ENCODE assay signal across 9 cellular contexts in genomic region chr3:58059349-58060321, GRCh38. TPM values are rescaled to one million over a fixed set of nuclear protein-coding genes. Genes with fewer than 3 reads are reported as not detected.
DNase-seq lines count a peak whose midpoint lies in the region; ATAC-seq and TF ChIP-seq lines count a peak whose summit lies in the region.
"Had no signal": no experiment of that assay in that cellular context is flagged by ENCODE, and none has a peak within 500 bp of the region (broad histone marks: within the 10 kb centered on the region; RNA-seq: fewer than 3 reads in every experiment).

No MANE protein-coding gene starts in this region.

- H3K4me3 ChIP-seq in GM23338 (no peak overlapping the region), rectal smooth muscle tissue (ENCODE audit: low read length) (peak overlapping the region; percentile 13)

- H3K27me3 Mint-ChIP-seq in GM23338 (ENCODE audit: insufficient read depth, low read depth, poor library complexity): peaks cover 9% of the 10 kb centered on the region

- DNase-seq in GM23338 (ENCODE audit: low spot score) (no peak), T1000 (lab: John Stamatoyannopoulos, UW) (peak; percentile 61), Right ventricle myocardium superior (no peak), T-helper 2 cell (no peak), GOT3 (lab: John Stamatoyannopoulos, UW) (no peak)
- no peak for DNase-seq in activated CD4-positive, alpha-beta T cell treated with anti-CD3 and anti-CD28 coated beads, Interleukin-2, amount 50 U/mL, for 48 hours
- DNase-seq: NCI-H2171 treated with DMSO at 0.1 percent for 48 hours had no signal

- no peaks in the 10 kb centered on the region for H3K9me3 Mint-ChIP-seq in GM23338

- H3K4me2 ChIP-seq in GM23338: peak overlapping the region; percentile 28; the same call in 1 of the 2 replicates

- H3K36me3 Mint-ChIP-seq in GM23338 (ENCODE audit: low read depth): no peaks in the 10 kb centered on the region; the same call in 2 of the 3 replicates

- H3K36me3 ChIP-seq in GM23338 (ENCODE audit: insufficient read depth) (no peaks in the 10 kb centered on the region), rectal smooth muscle tissue (ENCODE audit: control insufficient read depth, insufficient read depth, low read length) (no peaks in the 10 kb centered on the region)

- intact Hi-C loops in Right ventricle myocardium superior (cut with DNase I): no loop called here

- ATAC-seq in GM23338: peak; percentile 27
- ATAC-seq in Right ventricle myocardium superior (ENCODE audit: poor library complexity): peak; percentile 47
- no peak for ATAC-seq in HG03521 (IDR thresholded peaks at IDR 0.05; ENCODE audit: unreplicated experiment)

- H3K4me3 Mint-ChIP-seq in GM23338: no peak overlapping the region

- H2AFZ ChIP-seq in GM23338: no peak overlapping the region

- H3K4me1 ChIP-seq in GM23338 (ENCODE audit: insufficient read depth): peaks cover 54% of the 10 kb centered on the region
- peaks cover 42% of the 10 kb centered on the region for H3K4me1 ChIP-seq in rectal smooth muscle tissue (ENCODE audit: control insufficient read depth, insufficient read depth, low read length)

- no peaks in the 10 kb centered on the region for H3K27me3 ChIP-seq in GM23338 (ENCODE audit: insufficient read depth)
- no peaks in the 10 kb centered on the region for H3K27me3 ChIP-seq in rectal smooth muscle tissue (ENCODE audit: control insufficient read depth, insufficient read depth, low read length)

- no peak for TF ChIP-seq CTCF in GM23338 (conservative IDR thresholded peaks at IDR 0.05; ENCODE audit: low read depth in 2 of 2)

- peaks cover 53% of the 10 kb centered on the region for H3K4me1 Mint-ChIP-seq in GM23338

- H3K9me2 ChIP-seq in GM23338 (ENCODE audit: insufficient read depth): no peaks in the 10 kb centered on the region

- peak overlapping the region; percentile 86 for H3K27ac Mint-ChIP-seq in GM23338

- H4K20me1 ChIP-seq in GM23338 (replicated peaks; ENCODE audit: insufficient read depth): peaks cover 3% of the 10 kb centered on the region; the same call in 1 of the 2 replicates

- H3F3A ChIP-seq in GM23338 (replicated peaks; ENCODE audit: low read depth): no peaks in the 10 kb centered on the region; the same call in 1 of the 2 replicates

- H3K27ac ChIP-seq in GM23338 (ENCODE audit: low read depth) (peak overlapping the region; percentile 88), rectal smooth muscle tissue (ENCODE audit: low read depth, low read length) (peak overlapping the region; percentile 87)

- no peak overlapping the region for H3K9ac ChIP-seq in rectal smooth muscle tissue (ENCODE audit: low read length)

- H3K79me2 ChIP-seq in GM23338 (replicated peaks; ENCODE audit: insufficient read depth): peaks cover 98% of the 10 kb centered on the region

TF ChIP-seq in GM23338, 12 proteins besides CTCF, POLR2A, EP300 and RAD21 (continues in another document):
- TF ChIP-seq, protein P1, sequence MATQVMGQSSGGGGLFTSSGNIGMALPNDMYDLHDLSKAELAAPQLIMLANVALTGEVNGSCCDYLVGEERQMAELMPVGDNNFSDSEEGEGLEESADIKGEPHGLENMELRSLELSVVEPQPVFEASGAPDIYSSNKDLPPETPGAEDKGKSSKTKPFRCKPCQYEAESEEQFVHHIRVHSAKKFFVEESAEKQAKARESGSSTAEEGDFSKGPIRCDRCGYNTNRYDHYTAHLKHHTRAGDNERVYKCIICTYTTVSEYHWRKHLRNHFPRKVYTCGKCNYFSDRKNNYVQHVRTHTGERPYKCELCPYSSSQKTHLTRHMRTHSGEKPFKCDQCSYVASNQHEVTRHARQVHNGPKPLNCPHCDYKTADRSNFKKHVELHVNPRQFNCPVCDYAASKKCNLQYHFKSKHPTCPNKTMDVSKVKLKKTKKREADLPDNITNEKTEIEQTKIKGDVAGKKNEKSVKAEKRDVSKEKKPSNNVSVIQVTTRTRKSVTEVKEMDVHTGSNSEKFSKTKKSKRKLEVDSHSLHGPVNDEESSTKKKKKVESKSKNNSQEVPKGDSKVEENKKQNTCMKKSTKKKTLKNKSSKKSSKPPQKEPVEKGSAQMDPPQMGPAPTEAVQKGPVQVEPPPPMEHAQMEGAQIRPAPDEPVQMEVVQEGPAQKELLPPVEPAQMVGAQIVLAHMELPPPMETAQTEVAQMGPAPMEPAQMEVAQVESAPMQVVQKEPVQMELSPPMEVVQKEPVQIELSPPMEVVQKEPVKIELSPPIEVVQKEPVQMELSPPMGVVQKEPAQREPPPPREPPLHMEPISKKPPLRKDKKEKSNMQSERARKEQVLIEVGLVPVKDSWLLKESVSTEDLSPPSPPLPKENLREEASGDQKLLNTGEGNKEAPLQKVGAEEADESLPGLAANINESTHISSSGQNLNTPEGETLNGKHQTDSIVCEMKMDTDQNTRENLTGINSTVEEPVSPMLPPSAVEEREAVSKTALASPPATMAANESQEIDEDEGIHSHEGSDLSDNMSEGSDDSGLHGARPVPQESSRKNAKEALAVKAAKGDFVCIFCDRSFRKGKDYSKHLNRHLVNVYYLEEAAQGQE (IDR thresholded peaks at IDR 0.05; ENCODE audit: unreplicated experiment): no peak
- TF ChIP-seq EZH2phosphoT487 (IDR thresholded peaks at IDR 0.05; ENCODE audit: unreplicated experiment): no peak
- TF ChIP-seq EZH2 (IDR thresholded peaks at IDR 0.05; ENCODE audit: low read depth, unreplicated experiment): no peak
- no peak for TF ChIP-seq CREB1 (CRISPR knock-in tag; IDR thresholded peaks at IDR 0.05; ENCODE audit: low read depth)
- TF ChIP-seq ZNF114 (CRISPR knock-in tag; IDR thresholded peaks at IDR 0.05): no peak
- TF ChIP-seq POLR2AphosphoS5 (IDR thresholded peaks at IDR 0.05; ENCODE audit: low read depth): no peak
- TF ChIP-seq, protein P2, sequence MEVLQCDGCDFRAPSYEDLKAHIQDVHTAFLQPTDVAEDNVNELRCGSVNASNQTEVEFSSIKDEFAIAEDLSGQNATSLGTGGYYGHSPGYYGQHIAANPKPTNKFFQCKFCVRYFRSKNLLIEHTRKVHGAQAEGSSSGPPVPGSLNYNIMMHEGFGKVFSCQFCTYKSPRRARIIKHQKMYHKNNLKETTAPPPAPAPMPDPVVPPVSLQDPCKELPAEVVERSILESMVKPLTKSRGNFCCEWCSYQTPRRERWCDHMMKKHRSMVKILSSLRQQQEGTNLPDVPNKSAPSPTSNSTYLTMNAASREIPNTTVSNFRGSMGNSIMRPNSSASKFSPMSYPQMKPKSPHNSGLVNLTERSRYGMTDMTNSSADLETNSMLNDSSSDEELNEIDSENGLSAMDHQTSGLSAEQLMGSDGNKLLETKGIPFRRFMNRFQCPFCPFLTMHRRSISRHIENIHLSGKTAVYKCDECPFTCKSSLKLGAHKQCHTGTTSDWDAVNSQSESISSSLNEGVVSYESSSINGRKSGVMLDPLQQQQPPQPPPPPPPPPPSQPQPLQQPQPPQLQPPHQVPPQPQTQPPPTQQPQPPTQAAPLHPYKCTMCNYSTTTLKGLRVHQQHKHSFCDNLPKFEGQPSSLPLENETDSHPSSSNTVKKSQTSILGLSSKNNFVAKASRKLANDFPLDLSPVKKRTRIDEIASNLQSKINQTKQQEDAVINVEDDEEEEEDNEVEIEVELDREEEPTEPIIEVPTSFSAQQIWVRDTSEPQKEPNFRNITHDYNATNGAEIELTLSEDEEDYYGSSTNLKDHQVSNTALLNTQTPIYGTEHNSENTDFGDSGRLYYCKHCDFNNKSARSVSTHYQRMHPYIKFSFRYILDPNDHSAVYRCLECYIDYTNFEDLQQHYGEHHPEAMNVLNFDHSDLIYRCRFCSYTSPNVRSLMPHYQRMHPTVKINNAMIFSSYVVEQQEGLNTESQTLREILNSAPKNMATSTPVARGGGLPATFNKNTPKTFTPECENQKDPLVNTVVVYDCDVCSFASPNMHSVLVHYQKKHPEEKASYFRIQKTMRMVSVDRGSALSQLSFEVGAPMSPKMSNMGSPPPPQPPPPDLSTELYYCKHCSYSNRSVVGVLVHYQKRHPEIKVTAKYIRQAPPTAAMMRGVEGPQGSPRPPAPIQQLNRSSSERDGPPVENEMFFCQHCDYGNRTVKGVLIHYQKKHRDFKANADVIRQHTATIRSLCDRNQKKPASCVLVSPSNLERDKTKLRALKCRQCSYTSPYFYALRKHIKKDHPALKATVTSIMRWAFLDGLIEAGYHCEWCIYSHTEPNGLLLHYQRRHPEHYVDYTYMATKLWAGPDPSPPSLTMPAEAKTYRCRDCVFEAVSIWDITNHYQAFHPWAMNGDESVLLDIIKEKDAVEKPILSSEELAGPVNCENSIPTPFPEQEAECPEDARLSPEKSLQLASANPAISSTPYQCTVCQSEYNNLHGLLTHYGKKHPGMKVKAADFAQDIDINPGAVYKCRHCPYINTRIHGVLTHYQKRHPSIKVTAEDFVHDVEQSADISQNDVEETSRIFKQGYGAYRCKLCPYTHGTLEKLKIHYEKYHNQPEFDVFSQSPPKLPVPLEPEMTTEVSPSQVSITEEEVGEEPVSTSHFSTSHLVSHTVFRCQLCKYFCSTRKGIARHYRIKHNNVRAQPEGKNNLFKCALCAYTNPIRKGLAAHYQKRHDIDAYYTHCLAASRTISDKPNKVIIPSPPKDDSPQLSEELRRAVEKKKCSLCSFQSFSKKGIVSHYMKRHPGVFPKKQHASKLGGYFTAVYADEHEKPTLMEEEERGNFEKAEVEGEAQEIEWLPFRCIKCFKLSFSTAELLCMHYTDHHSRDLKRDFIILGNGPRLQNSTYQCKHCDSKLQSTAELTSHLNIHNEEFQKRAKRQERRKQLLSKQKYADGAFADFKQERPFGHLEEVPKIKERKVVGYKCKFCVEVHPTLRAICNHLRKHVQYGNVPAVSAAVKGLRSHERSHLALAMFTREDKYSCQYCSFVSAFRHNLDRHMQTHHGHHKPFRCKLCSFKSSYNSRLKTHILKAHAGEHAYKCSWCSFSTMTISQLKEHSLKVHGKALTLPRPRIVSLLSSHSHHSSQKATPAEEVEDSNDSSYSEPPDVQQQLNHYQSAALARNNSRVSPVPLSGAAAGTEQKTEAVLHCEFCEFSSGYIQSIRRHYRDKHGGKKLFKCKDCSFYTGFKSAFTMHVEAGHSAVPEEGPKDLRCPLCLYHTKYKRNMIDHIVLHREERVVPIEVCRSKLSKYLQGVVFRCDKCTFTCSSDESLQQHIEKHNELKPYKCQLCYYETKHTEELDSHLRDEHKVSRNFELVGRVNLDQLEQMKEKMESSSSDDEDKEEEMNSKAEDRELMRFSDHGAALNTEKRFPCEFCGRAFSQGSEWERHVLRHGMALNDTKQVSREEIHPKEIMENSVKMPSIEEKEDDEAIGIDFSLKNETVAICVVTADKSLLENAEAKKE (CRISPR knock-in tag; IDR thresholded peaks at IDR 0.05): no peak
- TF ChIP-seq JUNB (IDR thresholded peaks at IDR 0.05; ENCODE audit: unreplicated experiment): no peak
- TF ChIP-seq NANOG (IDR thresholded peaks at IDR 0.05; ENCODE audit: borderline replicate concordance): no peak

RNA-seq across cellular contexts. Expression of gene FLNB, which starts 51.4 kb away (rescaled TPM):
- total RNA-seq in GM23338 (2014; rRNA removed; shearing (Covaris generic)): 155 and 179 TPM in 2 replicates
- polyA plus RNA-seq in GM23338 (2016; fragmentation: Nextera tagmentation; extraction: Ambion mirVana): 36.5 and 39.7 TPM in 2 replicates
- total RNA-seq in Right ventricle myocardium superior: 30.0 TPM
